ENCODE assay signal across 21 cellular contexts in the genomic region with DNA sequence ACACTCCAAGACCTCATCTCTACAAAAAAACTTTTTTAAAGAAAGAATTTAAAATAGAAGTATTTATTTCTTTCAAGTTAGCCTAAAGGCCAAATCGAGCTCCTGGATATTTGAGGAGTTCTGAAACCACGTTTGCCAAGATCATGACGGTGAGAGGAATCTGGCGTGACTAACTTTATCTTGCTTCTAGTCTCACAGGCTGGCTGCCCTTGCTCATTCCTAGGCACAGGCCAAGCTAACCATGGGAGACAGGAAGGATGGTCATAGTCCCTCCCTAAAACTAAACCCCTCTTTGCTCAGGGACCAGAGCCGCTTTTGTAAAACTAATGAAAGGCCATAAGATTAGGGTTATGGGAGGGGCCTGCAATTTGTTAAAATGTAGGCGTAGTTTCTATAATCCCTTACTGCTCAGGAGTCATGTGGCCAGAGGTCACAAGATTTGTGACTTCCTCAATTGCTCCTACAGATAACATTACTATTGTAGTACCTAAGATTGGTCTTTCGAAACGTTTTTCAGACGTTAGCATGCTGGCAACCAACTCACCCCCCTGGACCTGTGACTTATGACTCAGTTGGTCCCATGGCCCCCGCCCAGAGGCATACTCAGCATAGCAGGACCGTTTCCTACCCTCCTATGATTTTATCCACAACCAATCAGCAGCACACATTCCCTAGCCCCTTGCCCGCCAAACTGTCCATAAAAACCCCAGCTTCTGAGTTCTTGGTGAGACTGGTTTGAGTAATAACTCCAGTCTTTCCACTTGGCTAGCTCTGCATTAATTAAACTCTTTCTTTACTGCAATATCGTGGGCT.
"Had no signal": no experiment of that assay in that cellular context is flagged by ENCODE, and none has a peak within 500 bp of the region (broad histone marks: within the 10 kb centered on the region; RNA-seq: fewer than 3 reads in every experiment).

No MANE protein-coding gene starts in this region.

- DNase-seq: activated B cell treated with CpG ODN at 0.5 μM for 24 hours; activated CD4-positive, alpha-beta T cell treated with anti-CD3 and anti-CD28 coated beads, Interleukin-2, amount 50 U/mL, for 1 hour; activated CD8-positive, alpha-beta T cell treated with anti-CD3 and anti-CD28 coated beads for 36 hours; activated gamma-delta T cell treated with Interleukin-2 at 50 U/mL for 16 hours; activated naive CD8-positive, alpha-beta T cell treated with anti-CD3 and anti-CD28 coated beads, Interleukin-2, amount 50 U/mL, for 24 hours; activated T-cell treated with anti-CD3 and anti-CD28 coated beads, Interleukin-2, amount 50 U/mL, for 4 hours; amygdala; caudate nucleus; cortex of kidney; foreskin fibroblast; head of caudate nucleus; hippocampal formation; left cardiac atrium; left ventricle myocardium superior; mucosa of descending colon; stimulated activated CD4-positive, alpha-beta T cell treated with anti-CD3 and anti-CD28 coated beads, Interleukin-12 subunit alpha, Interleukin-12 subunit beta, amount 100 ng/mL, for 4 hours; stimulated activated CD4-positive, alpha-beta T cell treated with anti-CD3 and anti-CD28 coated beads, Interleukin-4, amount 100 ng/mL, for 1 hour; stimulated activated naive CD8-positive, alpha-beta T cell treated with anti-CD3 and anti-CD28 coated beads, Interleukin-15, Interleukin-2, amounts not matched to agents 100 U/mL and 50 U/mL, for 24 hours; T1000; testis; transverse colon had no signal
